Comparison of ENCODE assay signal across 8 cellular contexts in the genomic region with DNA sequence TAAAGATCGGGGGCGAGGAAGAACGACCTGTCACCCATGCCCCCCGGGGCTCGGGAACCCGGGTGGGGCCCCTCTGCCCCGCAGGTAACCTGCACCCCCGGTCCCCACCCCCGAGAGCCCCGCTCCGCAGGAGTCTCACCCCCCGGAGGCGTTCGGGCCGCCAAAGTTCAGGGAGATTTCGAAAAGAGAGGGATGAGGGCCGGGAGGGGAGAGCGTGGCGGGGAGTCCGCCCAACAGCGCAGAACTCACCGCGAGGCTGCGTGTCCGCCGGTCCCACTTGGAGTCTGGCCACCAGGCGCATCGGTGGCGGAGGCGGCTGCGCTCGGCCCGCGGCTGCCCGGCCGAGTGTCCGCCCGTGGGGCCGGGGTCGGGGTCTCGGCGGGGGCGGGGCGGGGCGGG. TPM values are rescaled to one million over a fixed set of nuclear protein-coding genes. Genes with fewer than 3 reads are reported as not detected.
DNase-seq lines count a peak whose midpoint lies in the region; ATAC-seq and TF ChIP-seq lines count a peak whose summit lies in the region.

Gene PHF19, minus strand, starts transcription at position 347 of the 399 bp plus-strand sequence. CDS start 2,447 bp downstream, outside the sequence.

- H4K8ac ChIP-seq in H9 (replicated peaks; ENCODE audit: insufficient read length, low read depth, low read length), result no peak within 1 kb of the TSS

- peak within 1 kb of the TSS; percentile 80 to 85 for H3K4me3 Mint-ChIP-seq in H9
- H3K4me3 Mint-ChIP-seq in activated naive CD8-positive, alpha-beta T cell treated with anti-CD3 and anti-CD28 coated beads, Interleukin-2, amount 50 U/mL, for 24 hours, result peak within 1 kb of the TSS; percentile 91

- no peak within 1 kb of the TSS for H2AK5ac ChIP-seq in H9 (ENCODE audit: insufficient read length, low read length)

- H3K4me2 ChIP-seq in H9 (ENCODE audit: insufficient read depth, insufficient read length, low read length), result peak within 1 kb of the TSS; percentile 67

- H3K9ac ChIP-seq in H9 (ENCODE audit: extremely low read depth, insufficient read length, low read length), result peak within 1 kb of the TSS; percentile 4

- H3K4me1 Mint-ChIP-seq in H9, result peaks cover 60 to 61% of the 10 kb centered on the region in 2 experiments
- peaks cover 84% of the 10 kb centered on the region for H3K4me1 Mint-ChIP-seq in activated naive CD8-positive, alpha-beta T cell treated with anti-CD3 and anti-CD28 coated beads, Interleukin-2, amount 50 U/mL, for 24 hours

- no peak for TF ChIP-seq POLR2A in sigmoid colon (IDR thresholded peaks at IDR 0.05)

- peak within 1 kb of the TSS in 1 of 3 experiments; percentile 95; a peak in 2 of 7 replicates for H3K27ac Mint-ChIP-seq in H9
- H3K27ac Mint-ChIP-seq in activated naive CD8-positive, alpha-beta T cell treated with anti-CD3 and anti-CD28 coated beads, Interleukin-2, amount 50 U/mL, for 24 hours, result peak within 1 kb of the TSS; percentile 97

- peak within 1 kb of the TSS; percentile 59 to 70 for H3K4me3 ChIP-seq in right atrium auricular region
- peak within 1 kb of the TSS; percentile 73 to 86 (median 80) for H3K4me3 ChIP-seq in sigmoid colon

- H2BK15ac ChIP-seq in H9 (ENCODE audit: low read depth, low read length), result no peak within 1 kb of the TSS

- no peaks in the 10 kb centered on the region for H4K20me1 ChIP-seq in H9 (ENCODE audit: control insufficient read depth, insufficient read depth, insufficient read length)

- peak within 1 kb of the TSS; percentile 70 for H3K18ac ChIP-seq in H9 (ENCODE audit: insufficient read length, low read depth, low read length)

- no peak within 1 kb of the TSS for H2BK20ac ChIP-seq in H9 (ENCODE audit: low read depth, low read length, poor library complexity, severe bottlenecking)

- H3K27me3 ChIP-seq in H9 (ENCODE audit: insufficient read depth, low read length) (peaks cover 2% of the 10 kb centered on the region; the same call in 1 of the 2 replicates), right atrium auricular region (no peaks in the 10 kb centered on the region), sigmoid colon (no peaks in the 10 kb centered on the region)

- H3K79me2 ChIP-seq in H9 (ENCODE audit: insufficient read depth, low read length), result no peaks in the 10 kb centered on the region

- DNase-seq in NCI-H2196 (lab: John Stamatoyannopoulos, UW; ENCODE audit: unreplicated experiment) (peak; percentile 64), NCI-H2196 treated with DMSO at 0.1 percent for 48 hours (lab: John Stamatoyannopoulos, UW; ENCODE audit: unreplicated experiment) (no peak), H9 (no peak), NCI-H1092 treated with DMSO at 0.1 percent for 48 hours (lab: John Stamatoyannopoulos, UW) (peak; percentile 51), right atrium auricular region (ENCODE audit: low spot score) (no peak), sigmoid colon (no peak)
- peak; percentile 66 for DNase-seq in activated naive CD8-positive, alpha-beta T cell treated with anti-CD3 and anti-CD28 coated beads, Interleukin-2, amount 50 U/mL, for 24 hours

- H3K9me3 Mint-ChIP-seq in H9, result no peaks in the 10 kb centered on the region; a peak in 1 of 5 replicates
- H3K9me3 Mint-ChIP-seq in activated naive CD8-positive, alpha-beta T cell treated with anti-CD3 and anti-CD28 coated beads, Interleukin-2, amount 50 U/mL, for 24 hours, result no peaks in the 10 kb centered on the region

- H4K91ac ChIP-seq in H9 (ENCODE audit: insufficient read length, low read depth, low read length), result no peak within 1 kb of the TSS

- TF ChIP-seq CTCF in H9 (conservative IDR thresholded peaks at IDR 0.05) (no peak), right atrium auricular region (IDR thresholded peaks at IDR 0.05) (no peak), sigmoid colon (IDR thresholded peaks at IDR 0.05) (no peak)

- H3K56ac ChIP-seq in H9 (ENCODE audit: insufficient read length, low read depth, low read length), result no peak within 1 kb of the TSS

- H3K27me3 Mint-ChIP-seq in H9 (ENCODE audit: low read depth), result peaks cover 8% of the 10 kb centered on the region
- H3K27me3 Mint-ChIP-seq in activated naive CD8-positive, alpha-beta T cell treated with anti-CD3 and anti-CD28 coated beads, Interleukin-2, amount 50 U/mL, for 24 hours, result no peaks in the 10 kb centered on the region

- peak; percentile 18 for ATAC-seq in activated naive CD8-positive, alpha-beta T cell treated with anti-CD3 and anti-CD28 coated beads, Interleukin-2, amount 50 U/mL, for 24 hours
- no peak for ATAC-seq in HG02840 (IDR thresholded peaks at IDR 0.05; ENCODE audit: low FRiP score, unreplicated experiment)

- no peak for TF ChIP-seq EP300 in sigmoid colon (IDR thresholded peaks at IDR 0.05)

- H3K36me3 Mint-ChIP-seq in H9 (ENCODE audit: insufficient read depth in 1 of 3, low read depth in 3 of 3), result peaks cover 1 to 26% (median 15%) of the 10 kb centered on the region in 3 experiments; a peak in 6 of 7 replicates
- H3K36me3 Mint-ChIP-seq in activated naive CD8-positive, alpha-beta T cell treated with anti-CD3 and anti-CD28 coated beads, Interleukin-2, amount 50 U/mL, for 24 hours (ENCODE audit: low read depth), result peaks cover 48% of the 10 kb centered on the region

- H3K4ac ChIP-seq in H9 (ENCODE audit: low read depth, low read length), result no peak within 1 kb of the TSS

- H2BK5ac ChIP-seq in H9 (ENCODE audit: insufficient read length, low read length), result no peak within 1 kb of the TSS

- peaks cover 5% of the 10 kb centered on the region for H3K23me2 ChIP-seq in H9 (ENCODE audit: insufficient read length, low read depth, low read length, poor library complexity, severe bottlenecking)

- H3K36me3 ChIP-seq in right atrium auricular region (no peaks in the 10 kb centered on the region), sigmoid colon (peaks cover 0 to 23% (median 0%) of the 10 kb centered on the region in 4 donors)

- H3K27ac ChIP-seq in H9 (ENCODE audit: insufficient read length, low read depth, low read length), result no peak within 1 kb of the TSS
- H3K27ac ChIP-seq in right atrium auricular region, result peak within 1 kb of the TSS; percentile 89 to 94
- H3K27ac ChIP-seq in sigmoid colon, result peak within 1 kb of the TSS; percentile 94 to 99 (median 96)

- no peak within 1 kb of the TSS for H2BK120ac ChIP-seq in H9 (ENCODE audit: low read depth, low read length, poor library complexity, severe bottlenecking)

- H4K5ac ChIP-seq in H9 (ENCODE audit: insufficient read length, low read depth, low read length), result no peak within 1 kb of the TSS

- no peaks in the 10 kb centered on the region for H3K79me1 ChIP-seq in H9 (ENCODE audit: insufficient read depth, low read depth, low read length, poor library complexity, severe bottlenecking)

- peak within 1 kb of the TSS; percentile 65 for H3K14ac ChIP-seq in H9 (ENCODE audit: insufficient read depth, low read length)

- H3K4me1 ChIP-seq in H9 (ENCODE audit: insufficient read depth, low read length) (peaks cover 10% of the 10 kb centered on the region), right atrium auricular region (peaks cover 0 to 15% of the 10 kb centered on the region in 2 donors), sigmoid colon (peaks cover 0 to 16% (median 14%) of the 10 kb centered on the region in 4 donors)

- no CpG with 5 or more reads among the region's 45 CpGs for WGBS in H9 (ENCODE audit: extremely low coverage, insufficient read length, low lambda C conversion rate)
- WGBS in sigmoid colon, 2 donors, result 0 to 1% methylated on average over 45 of the region's 45 CpGs

- intact Hi-C loops in sigmoid colon (cut with DNase I), result loop anchor here (2.0 to 10.0 kb wide), 3 partner anchors 52 to 198 kb away; partner anchors contain the start of gene CNTRL

- H3K23ac ChIP-seq in H9 (ENCODE audit: insufficient read length, low read depth, low read length), result no peak within 1 kb of the TSS

- no peak within 1 kb of the TSS for H3T11ph ChIP-seq in H9 (ENCODE audit: low read length)

- no peak within 1 kb of the TSS for H2AFZ ChIP-seq in H9 (ENCODE audit: low read length)

- no peaks in the 10 kb centered on the region for H3K9me3 ChIP-seq in H9 (ENCODE audit: control insufficient read depth, low read depth, low read length)
- H3K9me3 ChIP-seq in right atrium auricular region, result no peaks in the 10 kb centered on the region
- H3K9me3 ChIP-seq in sigmoid colon, result no peaks in the 10 kb centered on the region

- no peak within 1 kb of the TSS for H2BK12ac ChIP-seq in H9 (ENCODE audit: insufficient read length, low read depth, low read length)

RNA-seq across cellular contexts. Expression of gene PHF19, which starts in this region (rescaled TPM):
- total RNA-seq in H9 (2021), result 66.7 and 66.8 TPM in 2 replicates
- total RNA-seq in right atrium auricular region, result 10 to 100 TPM; 11.9 to 13.9 TPM
- total RNA-seq in sigmoid colon, result 10 to 100 TPM; 22.5 to 32.7 (median 31.6) TPM
- polyA plus RNA-seq in sigmoid colon, result 10 to 100 TPM; 10.2 to 38.2 (median 10.6) TPM

Comparison
In these comparisons a context has a peak if more than half of its experiments do, and no peak if none do; other contexts are left out.
1. DNase-seq: peak in NCI-H2196 (single experiment), NCI-H1092 treated with DMSO at 0.1 percent for 48 hours (single experiment) and activated naive CD8-positive, alpha-beta T cell treated with anti-CD3 and anti-CD28 coated beads, Interleukin-2, amount 50 U/mL, for 24 hours (single experiment); none in NCI-H2196 treated with DMSO at 0.1 percent for 48 hours (single experiment), H9 (single experiment), right atrium auricular region (single experiment) and sigmoid colon (single experiment).